ENCODE assay signal across 6 cellular contexts in genomic region chr10:28371638-28372037, GRCh38.
DNase-seq lines count a peak whose midpoint lies in the region; ATAC-seq, FAIRE-seq and TF ChIP-seq lines count a peak whose summit lies in the region.
"Not testable (repeated sequence)": the region's sequence is repeated elsewhere in the genome, so short reads cannot be mapped to it uniquely, and the experiment has no call there.

No MANE protein-coding gene starts in this region.

- not testable (repeated sequence) for H3K9me1 ChIP-seq in K562 (ENCODE audit: control insufficient read depth, insufficient read depth, low read length)

- peaks cover 39% of the 10 kb centered on the region for H3K4me1 Mint-ChIP-seq in activated CD4-positive, alpha-beta T cell treated with anti-CD3 and anti-CD28 coated beads, Interleukin-2, amount 10 ng/mL, durations not matched to agents 7 days and 5 days
- peaks cover 26% of the 10 kb centered on the region for H3K4me1 Mint-ChIP-seq in astrocyte (ENCODE audit: low read depth, unreplicated experiment)
- peaks cover 28 to 30% of the 10 kb centered on the region in 2 donors for H3K4me1 Mint-ChIP-seq in immature natural killer cell

- not testable (repeated sequence) for ATAC-seq in K562

- peak; percentile 38 for FAIRE-seq in GM12891 (lab: Jason Lieb, UNC)
- FAIRE-seq in astrocyte (lab: Jason Lieb, UNC); K562 (lab: Jason Lieb, UNC): not testable (repeated sequence)

- not testable (repeated sequence) for H3K79me2 ChIP-seq in astrocyte (ENCODE audit: insufficient read depth, low read length); K562 (ENCODE audit: control insufficient read depth, insufficient read depth, low read length)

- POLR2A ChIA-PET in HEK293 (lab: Yijun Ruan, JAX); activated CD4-positive, alpha-beta T cell treated with anti-CD3 and anti-CD28 coated beads, Interleukin-2, amount 10 ng/mL, durations not matched to agents 7 days and 5 days (lab: Charles Lee): not testable (repeated sequence)
- POLR2A ChIA-PET in K562 (lab: Yijun Ruan, JAX): interaction anchor here (0.7 kb wide), 1 partner anchor 584 kb away, joined by 4 read pairs; no protein-coding TSS in a partner anchor

- DNase-seq in GM12891 (ENCODE audit: insufficient read length, low spot score); activated CD4-positive, alpha-beta T cell treated with anti-CD3 and anti-CD28 coated beads, Interleukin-2, amount 10 ng/mL, durations not matched to agents 7 days and 5 days; astrocyte (ENCODE audit: low read depth); K562 (ENCODE audit: extremely low read depth in 1 of 4, low spot score in 3 of 4); immature natural killer cell: not testable (repeated sequence)

- not testable (repeated sequence) for TF ChIP-seq RAD21 in K562 (CRISPR knock-in tag; conservative IDR thresholded peaks at IDR 0.05 in 1 of 2, IDR thresholded peaks at IDR 0.05 in 1 of 2)

- TF ChIP-seq CTCF in HEK293 (tag by site-specific recombination; IDR thresholded peaks at IDR 0.05); astrocyte (IDR thresholded peaks at IDR 0.05; ENCODE audit: insufficient read depth, low read depth, low read length); K562 (IDR thresholded peaks at IDR 0.05 in 2 of 3, conservative IDR thresholded peaks at IDR 0.05 in 1 of 3; ENCODE audit: insufficient read depth in 2 of 3, low read depth in 1 of 3, low read length in 3 of 3): not testable (repeated sequence)

- H3K4me3 Mint-ChIP-seq in activated CD4-positive, alpha-beta T cell treated with anti-CD3 and anti-CD28 coated beads, Interleukin-2, amount 10 ng/mL, durations not matched to agents 7 days and 5 days; astrocyte (ENCODE audit: unreplicated experiment); immature natural killer cell: not testable (repeated sequence)

- H3K36me3 ChIP-seq in HEK293 (ENCODE audit: control insufficient read depth in 2 of 2, insufficient read depth in 1 of 2, low read length in 2 of 2); astrocyte (ENCODE audit: insufficient read depth, low read length); K562 (ENCODE audit: control insufficient read depth, insufficient read depth, low read length): not testable (repeated sequence)

- not testable (repeated sequence) for H3K27me3 ChIP-seq in astrocyte (ENCODE audit: insufficient read depth, low read length); K562 (ENCODE audit: control insufficient read depth in 2 of 2, insufficient read depth in 2 of 2, low read length in 2 of 2)

- peaks cover 14% of the 10 kb centered on the region for H3K9me3 Mint-ChIP-seq in activated CD4-positive, alpha-beta T cell treated with anti-CD3 and anti-CD28 coated beads, Interleukin-2, amount 10 ng/mL, durations not matched to agents 7 days and 5 days
- H3K9me3 Mint-ChIP-seq in astrocyte (ENCODE audit: unreplicated experiment); immature natural killer cell: not testable (repeated sequence)

- WGBS in K562 (ENCODE audit: insufficient coverage, low coverage, missing lambda C conversion rate): 0% methylated on average over 1 of the region's 1 CpG

- peaks cover 18% of the 10 kb centered on the region for H3K36me3 Mint-ChIP-seq in activated CD4-positive, alpha-beta T cell treated with anti-CD3 and anti-CD28 coated beads, Interleukin-2, amount 10 ng/mL, durations not matched to agents 7 days and 5 days (ENCODE audit: low read depth)
- not testable (repeated sequence) for H3K36me3 Mint-ChIP-seq in astrocyte (ENCODE audit: low read depth, unreplicated experiment); immature natural killer cell

- not testable (repeated sequence) for H3K27ac ChIP-seq in HEK293 (ENCODE audit: extremely low read depth, low read depth, low read length); astrocyte (ENCODE audit: low read depth, low read length); K562 (ENCODE audit: extremely low read depth, low read depth, low read length)

- not testable (repeated sequence) for H2AFZ ChIP-seq in astrocyte (ENCODE audit: low read depth, low read length); K562 (ENCODE audit: low read depth, low read length)

- intact Hi-C loops in K562 (cut with micrococcal nuclease): not testable (repeated sequence)

- BruUV-seq in K562 (replicated peaks; lab: Mats Ljungman, UMichigan): not testable (repeated sequence)

- not testable (repeated sequence) for H3K9ac ChIP-seq in astrocyte (ENCODE audit: low read length); K562 (ENCODE audit: insufficient read depth in 1 of 2, low read depth in 2 of 2, low read length in 2 of 2)

- H4K20me1 ChIP-seq in astrocyte (ENCODE audit: insufficient read depth, low read length); K562 (replicated peaks; ENCODE audit: control insufficient read depth, insufficient read depth, low read length): not testable (repeated sequence)

- in situ Hi-C loops in K562 (cut with MboI): not testable (repeated sequence)

- H3K9me3 ChIP-seq in HEK293 (ENCODE audit: control insufficient read depth, insufficient read depth, low read depth, low read length); astrocyte (ENCODE audit: insufficient read depth, low read depth, low read length); K562 (replicated peaks; ENCODE audit: control insufficient read depth, insufficient read depth, low read depth, low read length): not testable (repeated sequence)

- H3K4me2 ChIP-seq in astrocyte (ENCODE audit: low read length); K562 (ENCODE audit: insufficient read depth, low read length): not testable (repeated sequence)

- not testable (repeated sequence) for H3K27me3 Mint-ChIP-seq in activated CD4-positive, alpha-beta T cell treated with anti-CD3 and anti-CD28 coated beads, Interleukin-2, amount 10 ng/mL, durations not matched to agents 7 days and 5 days; astrocyte (ENCODE audit: low read depth, unreplicated experiment); immature natural killer cell (ENCODE audit: low read depth in 3 of 3)

- H3K4me3 ChIP-seq in HEK293 (ENCODE audit: low read depth, low read length); astrocyte (ENCODE audit: insufficient read depth, low read depth, low read length); K562: not testable (repeated sequence)

- not testable (repeated sequence) for TF ChIP-seq EP300 in K562 (IDR thresholded peaks at IDR 0.05; ENCODE audit: low read length)

- not testable (repeated sequence) for TF ChIP-seq POLR2A in GM12891 (IDR thresholded peaks at IDR 0.05; ENCODE audit: low read depth, low read length); K562 (conservative IDR thresholded peaks at IDR 0.05)

- CTCF ChIA-PET in HEK293 (lab: Yijun Ruan, JAX): interaction anchor here (0.6 to 3.5 kb wide), 3 partner anchors 10 to 255 kb away, joined by 3 to 15 read pairs (median 4); no protein-coding TSS in a partner anchor
- CTCF ChIA-PET in activated CD4-positive, alpha-beta T cell treated with anti-CD3 and anti-CD28 coated beads, Interleukin-2, amount 10 ng/mL, durations not matched to agents 7 days and 5 days (lab: Charles Lee): interaction anchor here (0.6 to 2.0 kb wide), 4 partner anchors 9 to 1023 kb away, joined by 3 to 6 read pairs (median 3); no protein-coding TSS in a partner anchor
- CTCF ChIA-PET in K562 (lab: Yijun Ruan, JAX; ENCODE audit: low intra/inter-chr PET ratio): not testable (repeated sequence)

- peak overlapping the region; percentile 17 for H3K27ac Mint-ChIP-seq in activated CD4-positive, alpha-beta T cell treated with anti-CD3 and anti-CD28 coated beads, Interleukin-2, amount 10 ng/mL, durations not matched to agents 7 days and 5 days
- H3K27ac Mint-ChIP-seq in astrocyte (ENCODE audit: unreplicated experiment) (peak overlapping the region; percentile 64), immature natural killer cell (peak overlapping the region in 4 of 6 donors; percentile 2 to 70 (median 51))

- not testable (repeated sequence) for H3K4me1 ChIP-seq in HEK293 (ENCODE audit: control insufficient read depth, insufficient read depth, low read length); astrocyte (ENCODE audit: insufficient read depth, low read length); K562 (replicated peaks in 1 of 2; ENCODE audit: control insufficient read depth in 2 of 2, insufficient read depth in 2 of 2, low read length in 2 of 2)

TF ChIP-seq in HEK293, 187 proteins besides CTCF, POLR2A, EP300 and RAD21:
- TF ChIP-seq ZNF146 (tag by site-specific recombination; IDR thresholded peaks at IDR 0.05) (peak; percentile 87), ZNF580 (tag by site-specific recombination; IDR thresholded peaks at IDR 0.05) (0 out of 2 replicates have a peak, but pooled peaks have one; percentile 58)

TF ChIP-seq in K562, 482 proteins besides CTCF, POLR2A, EP300 and RAD21:
- peak; percentile 52 for TF ChIP-seq ZNF146 (CRISPR knock-in tag; IDR thresholded peaks at IDR 0.05; ENCODE audit: unreplicated experiment)
